In genomic region chr7:45267262-45267661, GRCh38 we compare ENCODE assay signal across 1 cellular context.
TF ChIP-seq lines count a peak whose summit lies in the region.

No MANE protein-coding gene starts in this region.

TF ChIP-seq in IMR-90, 13 proteins besides CTCF, POLR2A, EP300 and RAD21 (continued from another document):
- no peak for TF ChIP-seq USF2 (IDR thresholded peaks at IDR 0.05; ENCODE audit: low read depth, low read length)
- no peak for TF ChIP-seq SMC3 (IDR thresholded peaks at IDR 0.05; ENCODE audit: low read depth, low read length)
- TF ChIP-seq BHLHE40 (IDR thresholded peaks at IDR 0.05; ENCODE audit: low read depth, low read length), result no peak
- no peak for TF ChIP-seq MXI1 (IDR thresholded peaks at IDR 0.05; ENCODE audit: borderline replicate concordance, low read depth, low read length)
